ENCODE assay signal across 18 cellular contexts in genomic region chr1:53503433-53503925, GRCh38. TPM values are rescaled to one million over a fixed set of nuclear protein-coding genes. Genes with fewer than 3 reads are reported as not detected.
DNase-seq lines count a peak whose midpoint lies in the region; ATAC-seq and TF ChIP-seq lines count a peak whose summit lies in the region.
"Had no signal": no experiment of that assay in that cellular context is flagged by ENCODE, and none has a peak within 500 bp of the region (broad histone marks: within the 10 kb centered on the region; RNA-seq: fewer than 3 reads in every experiment).

No MANE protein-coding gene starts in this region.

- H3K4me3 ChIP-seq in left ventricle myocardium inferior (no peak overlapping the region), neuronal stem cell (ENCODE audit: low read length in 2 of 2) (no peak overlapping the region)
- H3K4me3 ChIP-seq: A549, GM23248, PC-9 had no signal

- no peaks in the 10 kb centered on the region for H3K79me1 ChIP-seq in neuronal stem cell (ENCODE audit: low read depth, low read length)

- no peaks in the 10 kb centered on the region for H3K9me3 Mint-ChIP-seq in glutamatergic neuron (ENCODE audit: unreplicated experiment)
- no peaks in the 10 kb centered on the region for H3K9me3 Mint-ChIP-seq in activated naive CD8-positive, alpha-beta T cell treated with anti-CD3 and anti-CD28 coated beads for 36 hours

- no peaks in the 10 kb centered on the region for H3K4me1 ChIP-seq in left ventricle myocardium inferior
- peaks cover 13 to 46% of the 10 kb centered on the region in 2 donors for H3K4me1 ChIP-seq in neuronal stem cell (ENCODE audit: control insufficient read depth in 2 of 2, insufficient read depth in 1 of 2, low read depth in 1 of 2, low read length in 2 of 2)
- H3K4me1 ChIP-seq: A549 had no signal

- H3K18ac ChIP-seq in neuronal stem cell (ENCODE audit: low read length): peak overlapping the region; percentile 92

- peak overlapping the region; percentile 1 for H3K27ac Mint-ChIP-seq in glutamatergic neuron (ENCODE audit: unreplicated experiment)
- H3K27ac Mint-ChIP-seq in activated naive CD8-positive, alpha-beta T cell treated with anti-CD3 and anti-CD28 coated beads for 36 hours: no peak overlapping the region

- peaks cover 90% of the 10 kb centered on the region for H3K27me3 ChIP-seq in left ventricle myocardium inferior (ENCODE audit: low read depth)
- H3K27me3 ChIP-seq in neuronal stem cell (ENCODE audit: control insufficient read depth in 3 of 3, insufficient read depth in 3 of 3, low read depth in 1 of 3, low read length in 3 of 3): peaks cover 0 to 16% (median 0%) of the 10 kb centered on the region in 3 experiments

- peak overlapping the region; percentile 81 for H4K91ac ChIP-seq in neuronal stem cell (ENCODE audit: low read depth, low read length, poor library complexity)

- peak overlapping the region; percentile 25 for H3K14ac ChIP-seq in neuronal stem cell (ENCODE audit: low read length)

- no peaks in the 10 kb centered on the region for H3K36me3 Mint-ChIP-seq in glutamatergic neuron (ENCODE audit: unreplicated experiment)
- no peaks in the 10 kb centered on the region for H3K36me3 Mint-ChIP-seq in activated naive CD8-positive, alpha-beta T cell treated with anti-CD3 and anti-CD28 coated beads for 36 hours

- intact Hi-C loops in Right ventricle myocardium inferior (cut with DNase I) (no loop called here), left ventricle myocardium inferior (cut with micrococcal nuclease) (no loop called here)

- H3K4me2 ChIP-seq in neuronal stem cell (ENCODE audit: insufficient read depth, low read length, poor library complexity, severe bottlenecking): peak overlapping the region; percentile 21
- H3K4me2 ChIP-seq: A549, PC-9 had no signal

- no peak for ATAC-seq in Right ventricle myocardium inferior
- ATAC-seq in HG03439 (IDR thresholded peaks at IDR 0.05; ENCODE audit: unreplicated experiment): no peak
- ATAC-seq: HepG2 had no signal

- peak overlapping the region; percentile 96 for H2BK5ac ChIP-seq in neuronal stem cell (ENCODE audit: low read length)

- TF ChIP-seq CTCF in left ventricle myocardium inferior (IDR thresholded peaks at IDR 0.05; ENCODE audit: borderline replicate concordance) (no peak), glutamatergic neuron (IDR thresholded peaks at IDR 0.05; ENCODE audit: partially characterized antibody, unreplicated experiment) (no peak)

- no peaks in the 10 kb centered on the region for H3K9me3 ChIP-seq in left ventricle myocardium inferior (replicated peaks)
- H3K9me3 ChIP-seq in neuronal stem cell (replicated peaks in 1 of 2; ENCODE audit: control insufficient read depth in 2 of 2, insufficient read depth in 1 of 2, low read depth in 1 of 2, low read length in 2 of 2): no peaks in the 10 kb centered on the region
- H3K9me3 ChIP-seq: A549 had no signal

- H2BK120ac ChIP-seq in neuronal stem cell (ENCODE audit: low read depth, low read length): peak overlapping the region; percentile 92

- H3K27me3 Mint-ChIP-seq in glutamatergic neuron (ENCODE audit: unreplicated experiment): peaks cover 8% of the 10 kb centered on the region
- no peaks in the 10 kb centered on the region for H3K27me3 Mint-ChIP-seq in activated naive CD8-positive, alpha-beta T cell treated with anti-CD3 and anti-CD28 coated beads for 36 hours

- H3K4ac ChIP-seq in neuronal stem cell (ENCODE audit: low read length): peak overlapping the region; percentile 94

- DNase-seq in Right ventricle myocardium inferior (ENCODE audit: missing footprints) (peak; percentile 52), left ventricle myocardium inferior (no peak), glutamatergic neuron (no peak), neuronal stem cell (ENCODE audit: low spot score) (no peak), NCI-H2029 treated with DMSO at 0.1 percent for 48 hours (lab: John Stamatoyannopoulos, UW) (no peak), A172 (ENCODE audit: low spot score) (no peak)
- DNase-seq in activated naive CD8-positive, alpha-beta T cell treated with anti-CD3 and anti-CD28 coated beads for 36 hours: no peak
- DNase-seq: C1 segment of cervical spinal cord, GM23248, KG1, NCI-H1417 treated with DMSO at 0.1 percent for 48 hours, NCI-H2029, NCI-H2171 treated with DMSO at 0.1 percent for 48 hours, NCI-H774, PC-9 had no signal

- H2BK15ac ChIP-seq in neuronal stem cell (ENCODE audit: low read length): peak overlapping the region; percentile 98

- H3K9ac ChIP-seq in neuronal stem cell (ENCODE audit: low read depth, low read length, poor library complexity): peak overlapping the region; percentile 50
- H3K9ac ChIP-seq: GM23248 had no signal

- H3K27ac ChIP-seq in left ventricle myocardium inferior (replicated peaks) (no peak overlapping the region), neuronal stem cell (replicated peaks; ENCODE audit: low read length) (peak overlapping the region; percentile 42)
- H3K27ac ChIP-seq: A549, GM23248, PC-9 had no signal

- no peak overlapping the region for H3K4me3 Mint-ChIP-seq in glutamatergic neuron (ENCODE audit: unreplicated experiment)
- no peak overlapping the region for H3K4me3 Mint-ChIP-seq in activated naive CD8-positive, alpha-beta T cell treated with anti-CD3 and anti-CD28 coated beads for 36 hours

- H3K36me3 ChIP-seq in left ventricle myocardium inferior: no peaks in the 10 kb centered on the region
- no peaks in the 10 kb centered on the region for H3K36me3 ChIP-seq in neuronal stem cell (replicated peaks in 1 of 2; ENCODE audit: control insufficient read depth in 2 of 2, insufficient read depth in 2 of 2, low read length in 2 of 2)

- H3K4me1 Mint-ChIP-seq in glutamatergic neuron (ENCODE audit: low read depth, unreplicated experiment): peaks cover 24% of the 10 kb centered on the region
- H3K4me1 Mint-ChIP-seq in activated naive CD8-positive, alpha-beta T cell treated with anti-CD3 and anti-CD28 coated beads for 36 hours: no peaks in the 10 kb centered on the region

- WGBS in neuronal stem cell (ENCODE audit: extremely low coverage in 2 of 2, insufficient read length in 2 of 2, insufficient replicate concordance in 1 of 2), 2 donors: no CpG with 5 or more reads among the region's 20 CpGs

- peak overlapping the region; percentile 99 for H2AK5ac ChIP-seq in neuronal stem cell (ENCODE audit: low read depth, low read length)

- H2AFZ ChIP-seq in neuronal stem cell (ENCODE audit: low read length): peak overlapping the region; percentile 84
- H2AFZ ChIP-seq: GM23248, PC-9 had no signal

- peak overlapping the region; percentile 4 for H4K8ac ChIP-seq in neuronal stem cell (ENCODE audit: low read depth, low read length)

- H3K23ac ChIP-seq in neuronal stem cell (ENCODE audit: low read depth, low read length, poor library complexity): peak overlapping the region; percentile 69

- peak overlapping the region; percentile 82 for H2BK12ac ChIP-seq in neuronal stem cell (ENCODE audit: low read length)

RNA-seq across cellular contexts. Expression of gene DMRTB1, which starts 44.3 kb away (rescaled TPM):
- not detected for total RNA-seq in Right ventricle myocardium inferior
- not detected for total RNA-seq in left ventricle myocardium inferior
- not detected for total RNA-seq in glutamatergic neuron (ENCODE audit: unreplicated experiment)
- 0.03 TPM for polyA plus RNA-seq in neuronal stem cell (2013, experiment 1 of 2)
- polyA plus RNA-seq in neuronal stem cell (2013, experiment 2 of 2): not detected
- total RNA-seq in A172 (2014; rRNA removed; shearing (Covaris generic)): not detected in 2 replicates
- not detected for total RNA-seq in activated naive CD8-positive, alpha-beta T cell treated with anti-CD3 and anti-CD28 coated beads for 36 hours
- total RNA-seq: GM23248, HepG2, PC-9 had no signal
- polyA plus RNA-seq: A549, GM23248, HepG2 had no signal
